In the genomic region with DNA sequence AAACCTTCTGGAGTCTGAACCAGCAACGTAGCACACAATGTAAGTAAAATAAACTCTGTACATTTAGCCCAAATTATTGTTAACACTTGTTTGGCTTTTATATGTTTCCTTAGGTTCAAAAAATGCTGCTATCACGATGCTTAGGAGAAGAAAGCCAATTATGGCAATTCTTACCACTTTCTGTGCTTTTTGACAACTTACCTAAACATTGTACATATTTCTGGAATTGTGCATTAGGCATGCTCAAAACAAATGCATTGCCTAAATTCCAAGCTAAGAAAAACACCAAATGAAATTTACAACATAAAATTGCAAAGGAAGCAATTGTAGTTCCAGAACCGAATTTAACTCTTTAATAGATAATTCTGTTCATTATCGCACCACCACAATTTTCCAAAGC, we compare ENCODE assay signal across 9 cellular contexts.
"Had no signal": no experiment of that assay in that cellular context is flagged by ENCODE, and none has a peak within 500 bp of the region (broad histone marks: within the 10 kb centered on the region; RNA-seq: fewer than 3 reads in every experiment).

No MANE protein-coding gene starts in this region.

- FAIRE-seq: H1, H54, HTR-8/SVneo had no signal

- H3K27me3 Mint-ChIP-seq: IgD-negative memory B cell had no signal

- H3K4me3 Mint-ChIP-seq: GM23338, H9, IgD-negative memory B cell had no signal

- DNase-seq: H9, HCEC 1CT, KBM-7 had no signal

- H3K36me3 Mint-ChIP-seq: IgD-negative memory B cell had no signal

- H3K9me3 Mint-ChIP-seq: GM23338, H9 had no signal

- H3K4me1 Mint-ChIP-seq: IgD-negative memory B cell had no signal

- ATAC-seq: GM23338 had no signal

- H3K4me2 ChIP-seq: GM23338, KMS-11 had no signal

- H2AFZ ChIP-seq: GM23338 had no signal

- H3K27ac ChIP-seq: KMS-11 had no signal

- H3K4me3 ChIP-seq: GM23338 had no signal

- H3K27ac Mint-ChIP-seq: GM23338, H9, IgD-negative memory B cell had no signal

- H3K9ac ChIP-seq: KMS-11 had no signal
